8 cellular contexts compared by ENCODE assay signal in genomic region chr2:187982668-187983067, GRCh38.
A peak's percentile ranks its signal among the peaks of the same experiment; 100 is the strongest.
DNase-seq lines count a peak whose midpoint lies in the region; ATAC-seq, FAIRE-seq and TF ChIP-seq lines count a peak whose summit lies in the region.

No MANE protein-coding gene starts in this region.

- CTCF ChIA-PET in BJ (lab: Yijun Ruan, JAX): no interaction called here

- H3K27me3 ChIP-seq in BJ (ENCODE audit: control insufficient read depth, insufficient read depth, low read length): no peaks in the 10 kb centered on the region

- peak; percentile 89 for ATAC-seq in GM21515 (IDR thresholded peaks at IDR 0.05; ENCODE audit: unreplicated experiment)

- POLR2A ChIA-PET in BJ (lab: Charles Lee): interaction anchor here (0.6 to 1.0 kb wide), 3 partner anchors 94 to 1662 kb away, joined by 3 to 5 read pairs (median 3); no protein-coding TSS in a partner anchor

- TF ChIP-seq CTCF in BJ (IDR thresholded peaks at IDR 0.05; ENCODE audit: insufficient read depth, low read depth, low read length) (no peak), D721Med (IDR thresholded peaks at IDR 0.05; ENCODE audit: insufficient read depth, missing control alignments) (no peak)

- no peak overlapping the region for H3K4me3 ChIP-seq in BJ (ENCODE audit: low read depth, low read length)

- DNase-seq in BJ (ENCODE audit: low read depth): peak; percentile 84
- peak; percentile 19 for DNase-seq in HS-27A (ENCODE audit: low read depth)
- DNase-seq in brain pericyte (ENCODE audit: low read depth, low spot score): peak; percentile 24
- no peak for DNase-seq in D721Med (ENCODE audit: insufficient read length, low spot score)
- no peak for DNase-seq in stimulated activated naive CD4-positive, alpha-beta T cell treated with Interleukin-2 at 50 U/mL for 16 hours (lab: John Stamatoyannopoulos, UW)
- DNase-seq in DMS79 treated with DMSO at 0.1 percent for 48 hours (lab: John Stamatoyannopoulos, UW): no peak
- DNase-seq in cerebellar cortex (ENCODE audit: low spot score): no peak

- no peak for FAIRE-seq in D721Med (lab: Jason Lieb, UNC)

- H3K36me3 ChIP-seq in BJ (ENCODE audit: control insufficient read depth, insufficient read depth, low read length): no peaks in the 10 kb centered on the region

Comparison
In these comparisons a context has a peak if more than half of its experiments do, and no peak if none do; other contexts are left out.
1. DNase-seq: peak in BJ (single experiment), HS-27A (single experiment) and brain pericyte (single experiment); none in D721Med (single experiment), stimulated activated naive CD4-positive, alpha-beta T cell treated with Interleukin-2 at 50 U/mL for 16 hours (single experiment), DMS79 treated with DMSO at 0.1 percent for 48 hours (single experiment) and cerebellar cortex (single experiment).